12 cellular contexts compared by ENCODE assay signal in genomic region chr15:84727429-84727828, GRCh38.
"Had no signal": no experiment of that assay in that cellular context is flagged by ENCODE, and none has a peak within 500 bp of the region (broad histone marks: within the 10 kb centered on the region; RNA-seq: fewer than 3 reads in every experiment).

No MANE protein-coding gene starts in this region.

- H3K4me1 ChIP-seq: tibial artery had no signal

- H3K4me3 ChIP-seq: coronary artery, gastrocnemius medialis, skin epidermis, tibial artery had no signal

- DNase-seq: activated CD4-positive, alpha-beta memory T cell treated with anti-CD3 and anti-CD28 coated beads for 36 hours; activated gamma-delta T cell treated with Interleukin-2 at 50 U/mL for 16 hours; activated T-cell treated with anti-CD3 and anti-CD28 coated beads, Interleukin-2, amount 50 U/mL, for 72 hours; caudate nucleus; effector CD8-positive, alpha-beta T cell; gastrocnemius medialis; kidney glomerular epithelial cell; posterior cingulate gyrus; SW 1271; tibial artery had no signal

- H3K27me3 Mint-ChIP-seq: activated CD4-positive, alpha-beta memory T cell treated with anti-CD3 and anti-CD28 coated beads for 36 hours had no signal

- H3K36me3 Mint-ChIP-seq: activated CD4-positive, alpha-beta memory T cell treated with anti-CD3 and anti-CD28 coated beads for 36 hours had no signal

- H3K9me3 Mint-ChIP-seq: activated CD4-positive, alpha-beta memory T cell treated with anti-CD3 and anti-CD28 coated beads for 36 hours; activated T-cell treated with anti-CD3 and anti-CD28 coated beads, Interleukin-2, amount 50 U/mL, for 72 hours had no signal

- H3K36me3 ChIP-seq: gastrocnemius medialis, tibial artery had no signal

- H3K9me3 ChIP-seq: gastrocnemius medialis, tibial artery had no signal

- H3K4me3 Mint-ChIP-seq: activated CD4-positive, alpha-beta memory T cell treated with anti-CD3 and anti-CD28 coated beads for 36 hours; activated T-cell treated with anti-CD3 and anti-CD28 coated beads, Interleukin-2, amount 50 U/mL, for 72 hours had no signal

- ATAC-seq: activated T-cell treated with anti-CD3 and anti-CD28 coated beads, Interleukin-2, amount 50 U/mL, for 72 hours; gastrocnemius medialis had no signal

- H3K27me3 ChIP-seq: gastrocnemius medialis, tibial artery had no signal

- H3K27ac ChIP-seq: coronary artery, gastrocnemius medialis, skin epidermis, tibial artery had no signal
